Comparison of ENCODE assay signal across 8 cellular contexts in genomic region chr16:5097470-5098220, GRCh38. TPM values are rescaled to one million over a fixed set of nuclear protein-coding genes. Genes with fewer than 3 reads are reported as not detected.
DNase-seq lines count a peak whose midpoint lies in the region; FAIRE-seq lines count a peak whose summit lies in the region.
"Not testable (repeated sequence)": the region's sequence is repeated elsewhere in the genome, so short reads cannot be mapped to it uniquely, and the experiment has no call there.

EEF2KMT (minus strand) TSS chr16:5097795; CDS start chr16:5097739, 56 bp downstream.

- POLR2A ChIA-PET in HEK293T (lab: Yijun Ruan, JAX): interaction anchor here (0.6 to 0.9 kb wide), 2 partner anchors 13 to 24 kb away, joined by 3 read pairs; no protein-coding TSS in a partner anchor

- peak within 1 kb of the TSS; percentile 50 for H3K4me3 ChIP-seq in SJSA1
- H3K4me3 ChIP-seq in neuronal stem cell (ENCODE audit: low read length in 2 of 2): peak within 1 kb of the TSS; percentile 54 to 82

- not testable (repeated sequence) for H2BK120ac ChIP-seq in neuronal stem cell (ENCODE audit: low read depth, low read length)

- peak within 1 kb of the TSS; percentile 73 for H2BK12ac ChIP-seq in neuronal stem cell (ENCODE audit: low read length)

- not testable (repeated sequence) for H3K79me1 ChIP-seq in neuronal stem cell (ENCODE audit: low read depth, low read length)

- not testable (repeated sequence) for H3K27me3 ChIP-seq in SJSA1 (replicated peaks)
- H3K27me3 ChIP-seq in neuronal stem cell (ENCODE audit: control insufficient read depth in 3 of 3, insufficient read depth in 3 of 3, low read depth in 1 of 3, low read length in 3 of 3): peaks cover 0 to 10% (median 0%) of the 10 kb centered on the region in 3 experiments

- not testable (repeated sequence) for H2BK5ac ChIP-seq in neuronal stem cell (ENCODE audit: low read length)

- H3K9ac ChIP-seq in ES-I3 (ENCODE audit: low read depth, low read length) (peak within 1 kb of the TSS; percentile 79), neuronal stem cell (ENCODE audit: low read depth, low read length, poor library complexity) (peak within 1 kb of the TSS; percentile 86)

- not testable (repeated sequence) for H4K8ac ChIP-seq in neuronal stem cell (ENCODE audit: low read depth, low read length)

- H3K23ac ChIP-seq in neuronal stem cell (ENCODE audit: low read depth, low read length, poor library complexity): not testable (repeated sequence)

- H3K4me2 ChIP-seq in neuronal stem cell (ENCODE audit: insufficient read depth, low read length, poor library complexity, severe bottlenecking): peak within 1 kb of the TSS; percentile 91

- H3K27ac ChIP-seq in SJSA1: peak within 1 kb of the TSS; percentile 12; the same call in 1 of the 2 replicates
- H3K27ac ChIP-seq in neuronal stem cell (replicated peaks; ENCODE audit: low read length): not testable (repeated sequence)

- H3K36me3 ChIP-seq in ES-I3 (ENCODE audit: insufficient read depth, low read length); SJSA1; neuronal stem cell (replicated peaks in 1 of 2; ENCODE audit: control insufficient read depth in 2 of 2, insufficient read depth in 2 of 2, low read length in 2 of 2): not testable (repeated sequence)

- H3K9me3 ChIP-seq in ES-I3 (ENCODE audit: control insufficient read depth, insufficient read depth, low read length); SJSA1 (replicated peaks); neuronal stem cell (replicated peaks in 1 of 2; ENCODE audit: control insufficient read depth in 2 of 2, insufficient read depth in 1 of 2, low read depth in 1 of 2, low read length in 2 of 2): not testable (repeated sequence)

- H3K4me1 ChIP-seq in ES-I3 (ENCODE audit: insufficient read depth, low read length); SJSA1 (replicated peaks); neuronal stem cell (ENCODE audit: control insufficient read depth in 2 of 2, insufficient read depth in 1 of 2, low read depth in 1 of 2, low read length in 2 of 2): not testable (repeated sequence)

- CTCF ChIA-PET in HEK293T (lab: Yijun Ruan, JAX): interaction anchor here (1.2 kb wide), 1 partner anchor 13 kb away, joined by 5 read pairs; no protein-coding TSS in a partner anchor

- H4K91ac ChIP-seq in neuronal stem cell (ENCODE audit: low read depth, low read length, poor library complexity): not testable (repeated sequence)

- FAIRE-seq in frontal cortex (lab: Jason Lieb, UNC): not testable (repeated sequence)

- H3K4ac ChIP-seq in neuronal stem cell (ENCODE audit: low read length): not testable (repeated sequence)

- H3K14ac ChIP-seq in neuronal stem cell (ENCODE audit: low read length): not testable (repeated sequence)

- peak within 1 kb of the TSS; percentile 76 for H3K18ac ChIP-seq in neuronal stem cell (ENCODE audit: low read length)

- peak within 1 kb of the TSS; percentile 94 for H2AFZ ChIP-seq in neuronal stem cell (ENCODE audit: low read length)

- H2BK15ac ChIP-seq in neuronal stem cell (ENCODE audit: low read length): not testable (repeated sequence)

- DNase-seq in HEK293T (ENCODE audit: extremely low spot score) (peak; percentile 81), MV-4-11 (lab: John Stamatoyannopoulos, UW) (peak; percentile 98), SJSA1 (ENCODE audit: low read depth in 1 of 2, low spot score in 2 of 2) (peak; percentile 98 to 100), frontal cortex (ENCODE audit: low spot score in 2 of 2) (peak; percentile 87 to 89), neuronal stem cell (ENCODE audit: low spot score) (peak; percentile 99), stromal cell of bone marrow (ENCODE audit: low read depth) (peak; percentile 99)
- DNase-seq in activated naive CD4-positive, alpha-beta T cell treated with Interleukin-2 at 50 U/mL for 16 hours: peak; percentile 98

- no CpG with 5 or more reads among the region's 67 CpGs for WGBS in neuronal stem cell (ENCODE audit: extremely low coverage in 2 of 2, insufficient read length in 2 of 2, insufficient replicate concordance in 1 of 2), 2 donors

- H2AK5ac ChIP-seq in neuronal stem cell (ENCODE audit: low read depth, low read length): not testable (repeated sequence)

RNA-seq across cellular contexts. Expression of gene EEF2KMT, which starts in this region (rescaled TPM):
- total RNA-seq in SJSA1 (2014; rRNA removed; shearing (Covaris generic)): 17.4 and 19.0 TPM in 2 replicates
- total RNA-seq in frontal cortex: 4.1 TPM
- polyA plus RNA-seq in neuronal stem cell (2013, experiment 1 of 2): 9.2 TPM
- polyA plus RNA-seq in neuronal stem cell (2013, experiment 2 of 2): 8.9 TPM
